In the genomic region with DNA sequence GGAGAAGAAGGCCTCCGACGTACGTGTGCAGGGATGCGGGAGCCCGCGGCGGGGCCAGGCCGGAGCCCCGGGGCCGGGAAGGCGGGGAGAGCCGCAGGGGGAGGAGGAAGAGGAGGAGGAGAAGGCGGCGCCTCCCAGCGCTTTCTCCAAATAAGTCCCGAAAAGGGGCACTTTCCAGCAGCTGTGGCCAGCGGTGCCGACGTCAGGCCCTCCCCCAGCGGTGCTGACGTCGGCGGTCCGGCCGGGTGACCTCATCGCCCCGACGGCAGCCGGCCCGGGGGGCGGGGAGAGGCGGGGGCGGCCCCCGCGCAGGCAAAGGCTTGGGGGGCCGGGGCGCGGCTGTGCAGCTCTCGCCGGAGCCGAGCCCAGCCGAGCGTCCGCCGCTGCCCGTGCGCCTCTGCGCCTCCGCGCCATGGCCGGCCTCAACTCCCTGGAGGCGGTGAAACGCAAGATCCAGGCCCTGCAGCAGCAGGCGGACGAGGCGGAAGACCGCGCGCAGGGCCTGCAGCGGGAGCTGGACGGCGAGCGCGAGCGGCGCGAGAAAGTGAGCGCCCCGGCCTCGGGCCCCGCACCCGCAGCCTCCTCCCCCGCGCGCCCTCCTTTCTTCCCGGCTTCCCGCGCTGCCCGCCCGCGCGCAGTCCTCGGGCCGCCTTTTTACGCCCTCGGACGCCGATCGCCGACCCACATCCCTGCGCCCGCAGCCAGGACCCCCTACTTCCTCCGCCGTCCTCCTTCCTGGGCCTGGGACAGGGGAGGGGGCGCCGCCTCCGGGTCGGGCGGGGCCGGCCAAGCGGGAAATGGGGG, we compare ENCODE assay signal across 1 cellular context.
TF ChIP-seq lines count a peak whose summit lies in the region.

TSS of gene TPM4 (plus strand) at position 342 of the 804 bp plus-strand sequence. CDS start at position 413, 71 bp downstream.

TF ChIP-seq in HEK293, 187 proteins besides CTCF, POLR2A, EP300 and RAD21 (continued from another document):
- TF ChIP-seq ZNF202 (tag by site-specific recombination; IDR thresholded peaks at IDR 0.05; ENCODE audit: borderline replicate concordance) (no peak), GLIS2 (tag by site-specific recombination; IDR thresholded peaks at IDR 0.05) (peak; percentile 86), ZNF311 (tag by site-specific recombination; IDR thresholded peaks at IDR 0.05; ENCODE audit: borderline replicate concordance) (no peak), ZBTB1 (tag by site-specific recombination; IDR thresholded peaks at IDR 0.05) (no peak), ZNF362 (tag by site-specific recombination; IDR thresholded peaks at IDR 0.05) (no peak), MYNN (tag by site-specific recombination; IDR thresholded peaks at IDR 0.05; ENCODE audit: borderline replicate concordance) (no peak), KLF17 (tag by site-specific recombination; IDR thresholded peaks at IDR 0.05) (no peak), ZNF248 (tag by site-specific recombination; IDR thresholded peaks at IDR 0.05) (no peak)
- TF ChIP-seq, protein P1, sequence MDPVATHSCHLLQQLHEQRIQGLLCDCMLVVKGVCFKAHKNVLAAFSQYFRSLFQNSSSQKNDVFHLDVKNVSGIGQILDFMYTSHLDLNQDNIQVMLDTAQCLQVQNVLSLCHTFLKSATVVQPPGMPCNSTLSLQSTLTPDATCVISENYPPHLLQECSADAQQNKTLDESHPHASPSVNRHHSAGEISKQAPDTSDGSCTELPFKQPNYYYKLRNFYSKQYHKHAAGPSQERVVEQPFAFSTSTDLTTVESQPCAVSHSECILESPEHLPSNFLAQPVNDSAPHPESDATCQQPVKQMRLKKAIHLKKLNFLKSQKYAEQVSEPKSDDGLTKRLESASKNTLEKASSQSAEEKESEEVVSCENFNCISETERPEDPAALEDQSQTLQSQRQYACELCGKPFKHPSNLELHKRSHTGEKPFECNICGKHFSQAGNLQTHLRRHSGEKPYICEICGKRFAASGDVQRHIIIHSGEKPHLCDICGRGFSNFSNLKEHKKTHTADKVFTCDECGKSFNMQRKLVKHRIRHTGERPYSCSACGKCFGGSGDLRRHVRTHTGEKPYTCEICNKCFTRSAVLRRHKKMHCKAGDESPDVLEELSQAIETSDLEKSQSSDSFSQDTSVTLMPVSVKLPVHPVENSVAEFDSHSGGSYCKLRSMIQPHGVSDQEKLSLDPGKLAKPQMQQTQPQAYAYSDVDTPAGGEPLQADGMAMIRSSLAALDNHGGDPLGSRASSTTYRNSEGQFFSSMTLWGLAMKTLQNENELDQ (tag by site-specific recombination; IDR thresholded peaks at IDR 0.05; ENCODE audit: low read depth): no peak
- TF ChIP-seq, protein P2, sequence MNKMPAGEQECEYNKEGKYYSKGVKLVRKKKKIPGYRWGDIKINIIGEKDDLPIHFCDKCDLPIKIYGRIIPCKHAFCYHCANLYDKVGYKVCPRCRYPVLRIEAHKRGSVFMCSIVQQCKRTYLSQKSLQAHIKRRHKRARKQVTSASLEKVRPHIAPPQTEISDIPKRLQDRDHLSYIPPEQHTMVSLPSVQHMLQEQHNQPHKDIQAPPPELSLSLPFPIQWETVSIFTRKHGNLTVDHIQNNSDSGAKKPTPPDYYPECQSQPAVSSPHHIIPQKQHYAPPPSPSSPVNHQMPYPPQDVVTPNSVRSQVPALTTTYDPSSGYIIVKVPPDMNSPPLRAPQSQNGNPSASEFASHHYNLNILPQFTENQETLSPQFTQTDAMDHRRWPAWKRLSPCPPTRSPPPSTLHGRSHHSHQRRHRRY (tag by site-specific recombination; IDR thresholded peaks at IDR 0.05): no peak
